20 cellular contexts compared by ENCODE assay signal in genomic region chr9:15243086-15243485, GRCh38.
DNase-seq lines count a peak whose midpoint lies in the region; ATAC-seq, FAIRE-seq and TF ChIP-seq lines count a peak whose summit lies in the region.
"Had no signal": no experiment of that assay in that cellular context is flagged by ENCODE, and none has a peak within 500 bp of the region (broad histone marks: within the 10 kb centered on the region; RNA-seq: fewer than 3 reads in every experiment).

No MANE protein-coding gene starts in this region.

- H3K27ac Mint-ChIP-seq in activated CD8-positive, alpha-beta T cell treated with anti-CD3 and anti-CD28 coated beads, Interleukin-2, amount 10 ng/mL, durations not matched to agents 7 days and 5 days, result no peak overlapping the region
- H3K27ac Mint-ChIP-seq in activated T-helper 2 cell treated with anti-CD3 and anti-CD28 coated beads, Interferon-gamma antibody, Interleukin-2, Interleukin-4, amounts not matched to agents 10 μg/mL and 5 μg/mL and 100 μg/mL, durations not matched to agents 14 hours and 24 hours and 36 hours, result no peak overlapping the region
- H3K27ac Mint-ChIP-seq: stimulated activated naive B cell treated with anti-CD40 and anti-IgM and Interleukin-4, amounts not matched to agents 10 μg/mL and 1 μg/mL and 100 μg/mL, for 72 hours; T-helper 2 cell treated with Interferon-gamma antibody and Interleukin-4, amounts not matched to agents 5 μg/mL and 100 μg/mL, for 36 hours had no signal

- H3K27ac ChIP-seq in right atrium auricular region (peak overlapping the region; percentile 28 to 43), lower lobe of right lung (peak overlapping the region; percentile 60)
- H3K27ac ChIP-seq: psoas muscle had no signal

- FAIRE-seq in bronchial epithelial cell (lab: Jason Lieb, UNC) (no peak), frontal cortex (lab: Jason Lieb, UNC) (no peak)
- FAIRE-seq: urothelium cell line had no signal

- no peak overlapping the region for H3K4me3 Mint-ChIP-seq in activated CD8-positive, alpha-beta T cell treated with anti-CD3 and anti-CD28 coated beads, Interleukin-2, amount 10 ng/mL, durations not matched to agents 7 days and 5 days
- no peak overlapping the region for H3K4me3 Mint-ChIP-seq in activated T-helper 2 cell treated with anti-CD3 and anti-CD28 coated beads, Interferon-gamma antibody, Interleukin-2, Interleukin-4, amounts not matched to agents 10 μg/mL and 5 μg/mL and 100 μg/mL, durations not matched to agents 14 hours and 24 hours and 36 hours (ENCODE audit: low read depth)
- H3K4me3 Mint-ChIP-seq: stimulated activated naive B cell treated with anti-CD40 and anti-IgM and Interleukin-4, amounts not matched to agents 10 μg/mL and 1 μg/mL and 100 μg/mL, for 72 hours; T-helper 2 cell treated with Interferon-gamma antibody and Interleukin-4, amounts not matched to agents 5 μg/mL and 100 μg/mL, for 36 hours had no signal

- H3K9me3 Mint-ChIP-seq in activated CD8-positive, alpha-beta T cell treated with anti-CD3 and anti-CD28 coated beads, Interleukin-2, amount 10 ng/mL, durations not matched to agents 7 days and 5 days (ENCODE audit: insufficient read depth), result peaks cover 15% of the 10 kb centered on the region
- peaks cover 16% of the 10 kb centered on the region for H3K9me3 Mint-ChIP-seq in activated T-helper 2 cell treated with anti-CD3 and anti-CD28 coated beads, Interferon-gamma antibody, Interleukin-2, Interleukin-4, amounts not matched to agents 10 μg/mL and 5 μg/mL and 100 μg/mL, durations not matched to agents 14 hours and 24 hours and 36 hours

- H3K4me1 ChIP-seq in right atrium auricular region, result no peaks in the 10 kb centered on the region
- peaks cover 20% of the 10 kb centered on the region for H3K4me1 ChIP-seq in lower lobe of right lung
- H3K4me1 ChIP-seq: psoas muscle had no signal

- H3K27me3 ChIP-seq in right atrium auricular region (no peaks in the 10 kb centered on the region), bronchial epithelial cell (ENCODE audit: control insufficient read depth, insufficient read depth, low read length) (no peaks in the 10 kb centered on the region), lower lobe of right lung (ENCODE audit: low read depth) (no peaks in the 10 kb centered on the region)
- H3K27me3 ChIP-seq: brain microvascular endothelial cell had no signal

- intact Hi-C loops in cardiac septum (cut with DNase I), result no loop called here
- intact Hi-C loops in lower lobe of right lung (cut with DNase I), result no loop called here
- intact Hi-C loops in activated T-helper 2 cell treated with anti-CD3 and anti-CD28 coated beads, Interferon-gamma antibody, Interleukin-2, Interleukin-4, amounts not matched to agents 10 μg/mL and 5 μg/mL and 100 μg/mL, durations not matched to agents 14 hours and 24 hours and 36 hours (cut with micrococcal nuclease), result no loop called here

- ATAC-seq in lower lobe of right lung, result peak in 1 of 2 donors; percentile 30
- no peak for ATAC-seq in activated CD8-positive, alpha-beta T cell treated with anti-CD3 and anti-CD28 coated beads, Interleukin-2, amount 10 ng/mL, durations not matched to agents 7 days and 5 days
- no peak for ATAC-seq in HG03469 (IDR thresholded peaks at IDR 0.05; ENCODE audit: unreplicated experiment)
- ATAC-seq: activated CD4-positive, CD25-positive, alpha-beta regulatory T cell treated with anti-CD3 and anti-CD28 coated beads, Interleukin-2, amount 50 U/mL, for 24 hours; left lobe of liver; psoas muscle; stimulated activated naive B cell treated with anti-CD40 and anti-IgM and Interleukin-4, amounts not matched to agents 10 μg/mL and 1 μg/mL and 100 μg/mL, for 72 hours had no signal

- CTCF ChIA-PET in activated CD8-positive, alpha-beta T cell treated with anti-CD3 and anti-CD28 coated beads, Interleukin-2, amount 10 ng/mL, durations not matched to agents 7 days and 5 days (lab: Charles Lee), result no interaction called here

- peaks cover 21% of the 10 kb centered on the region for H3K4me1 Mint-ChIP-seq in activated CD8-positive, alpha-beta T cell treated with anti-CD3 and anti-CD28 coated beads, Interleukin-2, amount 10 ng/mL, durations not matched to agents 7 days and 5 days (ENCODE audit: low read depth)
- H3K4me1 Mint-ChIP-seq in activated T-helper 2 cell treated with anti-CD3 and anti-CD28 coated beads, Interferon-gamma antibody, Interleukin-2, Interleukin-4, amounts not matched to agents 10 μg/mL and 5 μg/mL and 100 μg/mL, durations not matched to agents 14 hours and 24 hours and 36 hours (ENCODE audit: low read depth), result peaks cover 31% of the 10 kb centered on the region

- H3K27me3 Mint-ChIP-seq in activated CD8-positive, alpha-beta T cell treated with anti-CD3 and anti-CD28 coated beads, Interleukin-2, amount 10 ng/mL, durations not matched to agents 7 days and 5 days (ENCODE audit: low read depth), result no peaks in the 10 kb centered on the region
- no peaks in the 10 kb centered on the region for H3K27me3 Mint-ChIP-seq in activated T-helper 2 cell treated with anti-CD3 and anti-CD28 coated beads, Interferon-gamma antibody, Interleukin-2, Interleukin-4, amounts not matched to agents 10 μg/mL and 5 μg/mL and 100 μg/mL, durations not matched to agents 14 hours and 24 hours and 36 hours (ENCODE audit: low read depth)

- POLR2A ChIA-PET in activated CD8-positive, alpha-beta T cell treated with anti-CD3 and anti-CD28 coated beads, Interleukin-2, amount 10 ng/mL, durations not matched to agents 7 days and 5 days (lab: Charles Lee), result no interaction called here

- TF ChIP-seq CTCF in right atrium auricular region (IDR thresholded peaks at IDR 0.05), result no peak
- TF ChIP-seq CTCF in bronchial epithelial cell (IDR thresholded peaks at IDR 0.05; ENCODE audit: insufficient read depth, low read length, severe bottlenecking), result no peak
- no peak for TF ChIP-seq CTCF in lower lobe of right lung (IDR thresholded peaks at IDR 0.05)

- H3K9me3 ChIP-seq in right atrium auricular region, result peaks cover 0 to 8% of the 10 kb centered on the region in 2 donors
- H3K9me3 ChIP-seq in lower lobe of right lung, result no peaks in the 10 kb centered on the region

- H3K4me3 ChIP-seq in right atrium auricular region (no peak overlapping the region), bronchial epithelial cell (ENCODE audit: low read depth, low read length) (no peak overlapping the region), lower lobe of right lung (no peak overlapping the region)
- H3K4me3 ChIP-seq: psoas muscle had no signal

- DNase-seq in right atrium auricular region (ENCODE audit: low spot score) (no peak), cardiac septum (ENCODE audit: low spot score) (no peak), bronchial epithelial cell (ENCODE audit: low read depth) (peak; percentile 33), lower lobe of right lung (no peak), frontal cortex (ENCODE audit: low spot score in 2 of 2) (no peak)
- no peak for DNase-seq in activated CD8-positive, alpha-beta T cell treated with anti-CD3 and anti-CD28 coated beads, Interleukin-2, amount 10 ng/mL, durations not matched to agents 7 days and 5 days
- DNase-seq in activated T-helper 2 cell treated with anti-CD3 and anti-CD28 coated beads, Interferon-gamma antibody, Interleukin-2, Interleukin-4, amounts not matched to agents 10 μg/mL and 5 μg/mL and 100 μg/mL, durations not matched to agents 14 hours and 24 hours and 36 hours (ENCODE audit: low spot score), result no peak
- DNase-seq: activated effector memory CD4-positive, alpha-beta T cell treated with Interleukin-2 at 50 U/mL for 16 hours; brain microvascular endothelial cell; effector CD4-positive, alpha-beta T cell; foreskin melanocyte; NCI-H1694; psoas muscle; SHP77 treated with DMSO at 0.1 percent for 48 hours; stimulated activated naive B cell treated with anti-CD40 and anti-IgM and Interleukin-4, amounts not matched to agents 10 μg/mL and 1 μg/mL and 100 μg/mL, for 72 hours had no signal

- H3K36me3 Mint-ChIP-seq in activated CD8-positive, alpha-beta T cell treated with anti-CD3 and anti-CD28 coated beads, Interleukin-2, amount 10 ng/mL, durations not matched to agents 7 days and 5 days (ENCODE audit: low read depth), result peaks cover 22% of the 10 kb centered on the region
- peaks cover 34% of the 10 kb centered on the region for H3K36me3 Mint-ChIP-seq in activated T-helper 2 cell treated with anti-CD3 and anti-CD28 coated beads, Interferon-gamma antibody, Interleukin-2, Interleukin-4, amounts not matched to agents 10 μg/mL and 5 μg/mL and 100 μg/mL, durations not matched to agents 14 hours and 24 hours and 36 hours (ENCODE audit: low read depth)

- H3K36me3 ChIP-seq in right atrium auricular region (no peaks in the 10 kb centered on the region), bronchial epithelial cell (ENCODE audit: control insufficient read depth, insufficient read depth, low read length) (no peaks in the 10 kb centered on the region), lower lobe of right lung (no peaks in the 10 kb centered on the region)
- H3K36me3 ChIP-seq: brain microvascular endothelial cell had no signal
